Comparison of ENCODE assay signal across 22 cellular contexts in genomic region chrX:49569152-49569551, GRCh38. TPM values are rescaled to one million over a fixed set of nuclear protein-coding genes. Genes with fewer than 3 reads are reported as not detected.
"Had no signal": no experiment of that assay in that cellular context is flagged by ENCODE, and none has a peak within 500 bp of the region (broad histone marks: within the 10 kb centered on the region; RNA-seq: fewer than 3 reads in every experiment).

No MANE protein-coding gene starts in this region.

RNA-seq across cellular contexts. Expression of gene GAGE12G, which starts 1.0 kb away (rescaled TPM):
- total RNA-seq: activated CD4-positive, alpha-beta memory T cell treated with anti-CD3 and anti-CD28 coated beads, Interleukin-2, amount 10 ng/mL, durations not matched to agents 7 days and 5 days; activated CD4-positive, alpha-beta T cell treated with anti-CD3 and anti-CD28 coated beads for 36 hours; activated CD4-positive, alpha-beta T cell treated with anti-CD3 and anti-CD28 coated beads, Interleukin-2, amount 10 ng/mL, durations not matched to agents 7 days and 5 days; activated CD8-positive, alpha-beta T cell treated with anti-CD3 and anti-CD28 coated beads, Interleukin-2, amount 10 ng/mL, durations not matched to agents 7 days and 5 days; activated naive CD4-positive, alpha-beta T cell treated with anti-CD3 and anti-CD28 coated beads for 36 hours; activated naive CD4-positive, alpha-beta T cell treated with anti-CD3 and anti-CD28 coated beads, Interleukin-2, amount 50 U/mL, for 72 hours; activated naive CD8-positive, alpha-beta T cell treated with anti-CD3 and anti-CD28 coated beads for 36 hours; activated T-cell treated with anti-CD3 and anti-CD28 coated beads, Interleukin-2, amount 50 U/mL, for 72 hours; activated T-helper 1 cell treated with anti-CD3 and anti-CD28 coated beads, Interleukin-12 subunit alpha, Interleukin-12 subunit beta, Interleukin-2, Interleukin-4 antibody, amounts not matched to agents 30 ng/mL and 10 ng/mL and 1 ng/mL, durations not matched to agents 14 hours and 24 hours and 36 hours; activated T-helper 17 cell treated with anti-CD3 and anti-CD28 coated beads, Interleukin-2, amount 50 U/mL, for 72 hours; aorta; astrocyte; body of pancreas; breast epithelium; cardiac septum; T-helper 1 cell treated with Interleukin-12 subunit alpha and Interleukin-12 subunit beta and Interleukin-4 antibody, amounts not matched to agents 30 ng/mL and 1 ng/mL, for 36 hours; T-helper 17 cell; T-helper 2 cell treated with Interferon-gamma antibody and Interleukin-4, amounts not matched to agents 100 ng/mL and 5 ng/mL, for 36 hours; WTC11 had no signal
- polyA plus RNA-seq: adrenal gland, aorta had no signal

RNA-seq across cellular contexts. Expression of gene GAGE12F, which starts 8.5 kb away (rescaled TPM):
- total RNA-seq: activated CD4-positive, alpha-beta memory T cell treated with anti-CD3 and anti-CD28 coated beads, Interleukin-2, amount 10 ng/mL, durations not matched to agents 7 days and 5 days; activated CD4-positive, alpha-beta T cell treated with anti-CD3 and anti-CD28 coated beads for 36 hours; activated CD4-positive, alpha-beta T cell treated with anti-CD3 and anti-CD28 coated beads, Interleukin-2, amount 10 ng/mL, durations not matched to agents 7 days and 5 days; activated CD8-positive, alpha-beta T cell treated with anti-CD3 and anti-CD28 coated beads, Interleukin-2, amount 10 ng/mL, durations not matched to agents 7 days and 5 days; activated naive CD4-positive, alpha-beta T cell treated with anti-CD3 and anti-CD28 coated beads for 36 hours; activated naive CD4-positive, alpha-beta T cell treated with anti-CD3 and anti-CD28 coated beads, Interleukin-2, amount 50 U/mL, for 72 hours; activated naive CD8-positive, alpha-beta T cell treated with anti-CD3 and anti-CD28 coated beads for 36 hours; activated T-cell treated with anti-CD3 and anti-CD28 coated beads, Interleukin-2, amount 50 U/mL, for 72 hours; activated T-helper 1 cell treated with anti-CD3 and anti-CD28 coated beads, Interleukin-12 subunit alpha, Interleukin-12 subunit beta, Interleukin-2, Interleukin-4 antibody, amounts not matched to agents 30 ng/mL and 10 ng/mL and 1 ng/mL, durations not matched to agents 14 hours and 24 hours and 36 hours; activated T-helper 17 cell treated with anti-CD3 and anti-CD28 coated beads, Interleukin-2, amount 50 U/mL, for 72 hours; aorta; astrocyte; body of pancreas; breast epithelium; cardiac septum; T-helper 1 cell treated with Interleukin-12 subunit alpha and Interleukin-12 subunit beta and Interleukin-4 antibody, amounts not matched to agents 30 ng/mL and 1 ng/mL, for 36 hours; T-helper 17 cell; T-helper 2 cell treated with Interferon-gamma antibody and Interleukin-4, amounts not matched to agents 100 ng/mL and 5 ng/mL, for 36 hours; WTC11 had no signal
- polyA plus RNA-seq: adrenal gland, aorta had no signal

RNA-seq across cellular contexts. Expression of gene GAGE12H, which starts 10.6 kb away (rescaled TPM):
- total RNA-seq: activated CD4-positive, alpha-beta memory T cell treated with anti-CD3 and anti-CD28 coated beads, Interleukin-2, amount 10 ng/mL, durations not matched to agents 7 days and 5 days; activated CD4-positive, alpha-beta T cell treated with anti-CD3 and anti-CD28 coated beads for 36 hours; activated CD4-positive, alpha-beta T cell treated with anti-CD3 and anti-CD28 coated beads, Interleukin-2, amount 10 ng/mL, durations not matched to agents 7 days and 5 days; activated CD8-positive, alpha-beta T cell treated with anti-CD3 and anti-CD28 coated beads, Interleukin-2, amount 10 ng/mL, durations not matched to agents 7 days and 5 days; activated naive CD4-positive, alpha-beta T cell treated with anti-CD3 and anti-CD28 coated beads for 36 hours; activated naive CD4-positive, alpha-beta T cell treated with anti-CD3 and anti-CD28 coated beads, Interleukin-2, amount 50 U/mL, for 72 hours; activated naive CD8-positive, alpha-beta T cell treated with anti-CD3 and anti-CD28 coated beads for 36 hours; activated T-cell treated with anti-CD3 and anti-CD28 coated beads, Interleukin-2, amount 50 U/mL, for 4 hours; activated T-cell treated with anti-CD3 and anti-CD28 coated beads, Interleukin-2, amount 50 U/mL, for 72 hours; activated T-helper 1 cell treated with anti-CD3 and anti-CD28 coated beads, Interleukin-12 subunit alpha, Interleukin-12 subunit beta, Interleukin-2, Interleukin-4 antibody, amounts not matched to agents 30 ng/mL and 10 ng/mL and 1 ng/mL, durations not matched to agents 14 hours and 24 hours and 36 hours; activated T-helper 17 cell treated with anti-CD3 and anti-CD28 coated beads, Interleukin-2, amount 50 U/mL, for 72 hours; adrenal gland; aorta; astrocyte; body of pancreas; breast epithelium; cardiac septum; T-cell; T-helper 1 cell treated with Interleukin-12 subunit alpha and Interleukin-12 subunit beta and Interleukin-4 antibody, amounts not matched to agents 30 ng/mL and 1 ng/mL, for 36 hours; T-helper 17 cell; T-helper 2 cell treated with Interferon-gamma antibody and Interleukin-4, amounts not matched to agents 100 ng/mL and 5 ng/mL, for 36 hours; WTC11 had no signal
- polyA plus RNA-seq: adrenal gland, aorta had no signal

RNA-seq across cellular contexts. Expression of gene GAGE12E, which starts 18.1 kb away (rescaled TPM):
- total RNA-seq: activated CD4-positive, alpha-beta memory T cell treated with anti-CD3 and anti-CD28 coated beads, Interleukin-2, amount 10 ng/mL, durations not matched to agents 7 days and 5 days; activated CD4-positive, alpha-beta T cell treated with anti-CD3 and anti-CD28 coated beads for 36 hours; activated CD4-positive, alpha-beta T cell treated with anti-CD3 and anti-CD28 coated beads, Interleukin-2, amount 10 ng/mL, durations not matched to agents 7 days and 5 days; activated CD8-positive, alpha-beta T cell treated with anti-CD3 and anti-CD28 coated beads, Interleukin-2, amount 10 ng/mL, durations not matched to agents 7 days and 5 days; activated naive CD4-positive, alpha-beta T cell treated with anti-CD3 and anti-CD28 coated beads for 36 hours; activated naive CD4-positive, alpha-beta T cell treated with anti-CD3 and anti-CD28 coated beads, Interleukin-2, amount 50 U/mL, for 72 hours; activated naive CD8-positive, alpha-beta T cell treated with anti-CD3 and anti-CD28 coated beads for 36 hours; activated T-cell treated with anti-CD3 and anti-CD28 coated beads, Interleukin-2, amount 50 U/mL, for 4 hours; activated T-cell treated with anti-CD3 and anti-CD28 coated beads, Interleukin-2, amount 50 U/mL, for 72 hours; activated T-helper 1 cell treated with anti-CD3 and anti-CD28 coated beads, Interleukin-12 subunit alpha, Interleukin-12 subunit beta, Interleukin-2, Interleukin-4 antibody, amounts not matched to agents 30 ng/mL and 10 ng/mL and 1 ng/mL, durations not matched to agents 14 hours and 24 hours and 36 hours; activated T-helper 17 cell treated with anti-CD3 and anti-CD28 coated beads, Interleukin-2, amount 50 U/mL, for 72 hours; adrenal gland; aorta; astrocyte; body of pancreas; breast epithelium; cardiac septum; T-cell; T-helper 1 cell treated with Interleukin-12 subunit alpha and Interleukin-12 subunit beta and Interleukin-4 antibody, amounts not matched to agents 30 ng/mL and 1 ng/mL, for 36 hours; T-helper 17 cell; T-helper 2 cell treated with Interferon-gamma antibody and Interleukin-4, amounts not matched to agents 100 ng/mL and 5 ng/mL, for 36 hours; WTC11 had no signal
- polyA plus RNA-seq: adrenal gland, aorta had no signal

RNA-seq across cellular contexts. Expression of gene GAGE2A, which starts 20.1 kb away (rescaled TPM):
- total RNA-seq: activated CD4-positive, alpha-beta memory T cell treated with anti-CD3 and anti-CD28 coated beads, Interleukin-2, amount 10 ng/mL, durations not matched to agents 7 days and 5 days; activated CD4-positive, alpha-beta T cell treated with anti-CD3 and anti-CD28 coated beads for 36 hours; activated CD4-positive, alpha-beta T cell treated with anti-CD3 and anti-CD28 coated beads, Interleukin-2, amount 10 ng/mL, durations not matched to agents 7 days and 5 days; activated CD8-positive, alpha-beta T cell treated with anti-CD3 and anti-CD28 coated beads, Interleukin-2, amount 10 ng/mL, durations not matched to agents 7 days and 5 days; activated naive CD4-positive, alpha-beta T cell treated with anti-CD3 and anti-CD28 coated beads for 36 hours; activated naive CD4-positive, alpha-beta T cell treated with anti-CD3 and anti-CD28 coated beads, Interleukin-2, amount 50 U/mL, for 72 hours; activated naive CD8-positive, alpha-beta T cell treated with anti-CD3 and anti-CD28 coated beads for 36 hours; activated T-cell treated with anti-CD3 and anti-CD28 coated beads, Interleukin-2, amount 50 U/mL, for 72 hours; activated T-helper 1 cell treated with anti-CD3 and anti-CD28 coated beads, Interleukin-12 subunit alpha, Interleukin-12 subunit beta, Interleukin-2, Interleukin-4 antibody, amounts not matched to agents 30 ng/mL and 10 ng/mL and 1 ng/mL, durations not matched to agents 14 hours and 24 hours and 36 hours; activated T-helper 17 cell treated with anti-CD3 and anti-CD28 coated beads, Interleukin-2, amount 50 U/mL, for 72 hours; aorta; astrocyte; body of pancreas; breast epithelium; cardiac septum; T-cell; T-helper 1 cell treated with Interleukin-12 subunit alpha and Interleukin-12 subunit beta and Interleukin-4 antibody, amounts not matched to agents 30 ng/mL and 1 ng/mL, for 36 hours; T-helper 17 cell; T-helper 2 cell treated with Interferon-gamma antibody and Interleukin-4, amounts not matched to agents 100 ng/mL and 5 ng/mL, for 36 hours had no signal
- polyA plus RNA-seq: adrenal gland, aorta had no signal
